ENCODE assay signal across 21 cellular contexts in genomic region chr13:94028234-94029145, GRCh38.
A peak's percentile ranks its signal among the peaks of the same experiment; 100 is the strongest.
DNase-seq lines count a peak whose midpoint lies in the region; ATAC-seq, FAIRE-seq and TF ChIP-seq lines count a peak whose summit lies in the region.
"Had no signal": no experiment of that assay in that cellular context is flagged by ENCODE, and none has a peak within 500 bp of the region (broad histone marks: within the 10 kb centered on the region; RNA-seq: fewer than 3 reads in every experiment).

No MANE protein-coding gene starts in this region.

- no peak overlapping the region for H2AFZ ChIP-seq in neural progenitor cell (replicated peaks)

- TF ChIP-seq CTCF in neural progenitor cell (IDR thresholded peaks at IDR 0.05): no peak

- no peaks in the 10 kb centered on the region for H3K27me3 ChIP-seq in HAP-1 (ENCODE audit: low read depth)
- no peaks in the 10 kb centered on the region for H3K27me3 ChIP-seq in neural progenitor cell
- H3K27me3 ChIP-seq: ascending aorta, esophagus squamous epithelium, uterus had no signal

- peaks cover 2% of the 10 kb centered on the region for H3K4me1 Mint-ChIP-seq in neural progenitor cell
- H3K4me1 Mint-ChIP-seq in activated CD8-positive, alpha-beta memory T cell treated with anti-CD3 and anti-CD28 coated beads, Interleukin-2, amount 10 ng/mL, durations not matched to agents 7 days and 5 days: no peaks in the 10 kb centered on the region

- H3K36me3 Mint-ChIP-seq in neural progenitor cell: peaks cover 5% of the 10 kb centered on the region
- no peaks in the 10 kb centered on the region for H3K36me3 Mint-ChIP-seq in activated CD8-positive, alpha-beta memory T cell treated with anti-CD3 and anti-CD28 coated beads, Interleukin-2, amount 10 ng/mL, durations not matched to agents 7 days and 5 days

- no peaks in the 10 kb centered on the region for H3K79me2 ChIP-seq in neural progenitor cell (ENCODE audit: low read depth)

- no peak overlapping the region for H3K27ac ChIP-seq in neural progenitor cell
- H3K27ac ChIP-seq: ascending aorta, esophagus squamous epithelium, uterus had no signal

- peak overlapping the region; percentile 42 for H3K27ac Mint-ChIP-seq in neural progenitor cell
- H3K27ac Mint-ChIP-seq in activated CD8-positive, alpha-beta memory T cell treated with anti-CD3 and anti-CD28 coated beads, Interleukin-2, amount 10 ng/mL, durations not matched to agents 7 days and 5 days: no peak overlapping the region
- H3K27ac Mint-ChIP-seq: activated CD8-positive, alpha-beta T cell treated with anti-CD3 and anti-CD28 coated beads for 36 hours; activated naive CD4-positive, alpha-beta T cell treated with anti-CD3 and anti-CD28 coated beads for 36 hours; activated T-cell treated with anti-CD3 and anti-CD28 coated beads, Interleukin-2, amount 50 U/mL, for 24 hours had no signal

- H3F3A ChIP-seq in neural progenitor cell (ENCODE audit: low read depth): no peaks in the 10 kb centered on the region

- H3K9ac ChIP-seq in neural progenitor cell: no peak overlapping the region

- intact Hi-C loops in Right ventricle myocardium superior (cut with DNase I): no loop called here

- CTCF ChIA-PET in activated CD8-positive, alpha-beta memory T cell treated with anti-CD3 and anti-CD28 coated beads, Interleukin-2, amount 10 ng/mL, durations not matched to agents 7 days and 5 days (lab: Charles Lee): no interaction called here

- H3K4me1 ChIP-seq in HAP-1 (peaks cover 25% of the 10 kb centered on the region), neural progenitor cell (peaks cover 34% of the 10 kb centered on the region)
- H3K4me1 ChIP-seq: ascending aorta, esophagus squamous epithelium, uterus had no signal

- no peak overlapping the region for H3K4me3 ChIP-seq in HAP-1
- H3K4me3 ChIP-seq in neural progenitor cell: no peak overlapping the region
- H3K4me3 ChIP-seq: ascending aorta, esophagus squamous epithelium, mucosa of descending colon, uterus had no signal

- H3K4me3 Mint-ChIP-seq in neural progenitor cell: no peak overlapping the region
- H3K4me3 Mint-ChIP-seq in activated CD8-positive, alpha-beta memory T cell treated with anti-CD3 and anti-CD28 coated beads, Interleukin-2, amount 10 ng/mL, durations not matched to agents 7 days and 5 days: no peak overlapping the region
- H3K4me3 Mint-ChIP-seq: activated CD8-positive, alpha-beta T cell treated with anti-CD3 and anti-CD28 coated beads for 36 hours; activated naive CD4-positive, alpha-beta T cell treated with anti-CD3 and anti-CD28 coated beads for 36 hours; activated T-cell treated with anti-CD3 and anti-CD28 coated beads, Interleukin-2, amount 50 U/mL, for 24 hours had no signal

- H4K20me1 ChIP-seq in neural progenitor cell (ENCODE audit: low read depth): no peaks in the 10 kb centered on the region

- H3K27me3 Mint-ChIP-seq in neural progenitor cell (ENCODE audit: insufficient read depth, low read depth): no peaks in the 10 kb centered on the region
- no peaks in the 10 kb centered on the region for H3K27me3 Mint-ChIP-seq in activated CD8-positive, alpha-beta memory T cell treated with anti-CD3 and anti-CD28 coated beads, Interleukin-2, amount 10 ng/mL, durations not matched to agents 7 days and 5 days

- H3K9me3 ChIP-seq in HAP-1 (no peaks in the 10 kb centered on the region), neural progenitor cell (ENCODE audit: low read depth) (no peaks in the 10 kb centered on the region)
- H3K9me3 ChIP-seq: ascending aorta, esophagus squamous epithelium, mucosa of descending colon, uterus had no signal

- ATAC-seq in activated CD8-positive, alpha-beta memory T cell treated with anti-CD3 and anti-CD28 coated beads, Interleukin-2, amount 10 ng/mL, durations not matched to agents 7 days and 5 days: no peak
- no peak for ATAC-seq in Right ventricle myocardium superior (ENCODE audit: poor library complexity)
- ATAC-seq: activated CD8-positive, alpha-beta T cell treated with anti-CD3 and anti-CD28 coated beads for 36 hours; left lobe of liver; mucosa of descending colon; right cardiac atrium had no signal

- in situ Hi-C loops in HAP-1 (cut with MboI; ENCODE audit: low sequenced_read_pairs): no loop called here

- DNase-seq in HAP-1 (ENCODE audit: low spot score in 2 of 2) (peak; percentile 16 to 38), OCI-M1 (lab: John Stamatoyannopoulos, UW) (peak; percentile 20), foreskin melanocyte (peak; percentile 40), neural progenitor cell (ENCODE audit: low spot score) (no peak), GM19239 (ENCODE audit: insufficient read length, low spot score) (no peak), Right ventricle myocardium superior (no peak)
- no peak for DNase-seq in activated CD8-positive, alpha-beta memory T cell treated with anti-CD3 and anti-CD28 coated beads, Interleukin-2, amount 10 ng/mL, durations not matched to agents 7 days and 5 days
- DNase-seq in stimulated activated CD4-positive, alpha-beta T cell treated with anti-CD3 and anti-CD28 coated beads, Interleukin-4, amount 100 ng/mL, for 24 hours: no peak
- DNase-seq: ACHN; activated CD8-positive, alpha-beta T cell treated with anti-CD3 and anti-CD28 coated beads for 36 hours; activated naive CD4-positive, alpha-beta T cell treated with anti-CD3 and anti-CD28 coated beads for 36 hours; activated T-cell treated with anti-CD3 and anti-CD28 coated beads, Interleukin-2, amount 50 U/mL, for 24 hours; effector CD8-positive, alpha-beta T cell; esophagus squamous epithelium; MM.1S; mucosa of descending colon; T-helper 9 cell; uterus had no signal

- no peak overlapping the region for H3K4me2 ChIP-seq in neural progenitor cell

- H3K36me3 ChIP-seq in HAP-1 (replicated peaks) (no peaks in the 10 kb centered on the region), neural progenitor cell (no peaks in the 10 kb centered on the region)
- H3K36me3 ChIP-seq: ascending aorta, esophagus squamous epithelium, uterus had no signal

- no peak for FAIRE-seq in GM19239 (lab: Jason Lieb, UNC)

- H3K9me3 Mint-ChIP-seq in neural progenitor cell: no peaks in the 10 kb centered on the region
- no peaks in the 10 kb centered on the region for H3K9me3 Mint-ChIP-seq in activated CD8-positive, alpha-beta memory T cell treated with anti-CD3 and anti-CD28 coated beads, Interleukin-2, amount 10 ng/mL, durations not matched to agents 7 days and 5 days (ENCODE audit: low read depth)
- H3K9me3 Mint-ChIP-seq: activated CD8-positive, alpha-beta T cell treated with anti-CD3 and anti-CD28 coated beads for 36 hours; activated naive CD4-positive, alpha-beta T cell treated with anti-CD3 and anti-CD28 coated beads for 36 hours; activated T-cell treated with anti-CD3 and anti-CD28 coated beads, Interleukin-2, amount 50 U/mL, for 24 hours had no signal

Comparison
In these comparisons a context has a peak if more than half of its experiments do, and no peak if none do; other contexts are left out.
1. DNase-seq: peak in HAP-1 (2 of 2), OCI-M1 (single experiment) and foreskin melanocyte (single experiment); none in neural progenitor cell (single experiment), GM19239 (single experiment), activated CD8-positive, alpha-beta memory T cell treated with anti-CD3 and anti-CD28 coated beads, Interleukin-2, amount 10 ng/mL, durations not matched to agents 7 days and 5 days (single experiment), Right ventricle myocardium superior (single experiment) and stimulated activated CD4-positive, alpha-beta T cell treated with anti-CD3 and anti-CD28 coated beads, Interleukin-4, amount 100 ng/mL, for 24 hours (single experiment).